ENCODE assay signal across 8 cellular contexts in genomic region chr9:121288874-121289553, GRCh38. TPM values are rescaled to one million over a fixed set of nuclear protein-coding genes. Genes with fewer than 3 reads are reported as not detected.
DNase-seq lines count a peak whose midpoint lies in the region; ATAC-seq, FAIRE-seq and TF ChIP-seq lines count a peak whose summit lies in the region.

No MANE protein-coding gene starts in this region.

- no peak overlapping the region for H2BK20ac ChIP-seq in H1 (ENCODE audit: low read length)

- H3K27ac Mint-ChIP-seq in mesothelial cell of epicardium, result peak overlapping the region; percentile 92

- ATAC-seq in HG02610 (IDR thresholded peaks at IDR 0.05; ENCODE audit: unreplicated experiment), result no peak

- intact Hi-C loops in uterus (cut with DNase I; ENCODE audit: low total_unique reads), result no loop called here

- H4K8ac ChIP-seq in H1 (ENCODE audit: extremely low read depth, insufficient read depth, low read length), result no peak overlapping the region

- no peaks in the 10 kb centered on the region for H3K9me3 Mint-ChIP-seq in mesothelial cell of epicardium

- H3K36me3 ChIP-seq in H1 (ENCODE audit: control insufficient read depth in 2 of 4, insufficient read depth in 4 of 4, low read length in 3 of 4), result no peaks in the 10 kb centered on the region
- no peaks in the 10 kb centered on the region for H3K36me3 ChIP-seq in uterus

- TF ChIP-seq CTCF in H1 (IDR thresholded peaks at IDR 0.05; ENCODE audit: control extremely low read depth in 1 of 3, insufficient read depth in 1 of 3, low read depth in 1 of 3, low read length in 3 of 3) (no peak), mesothelial cell of epicardium (IDR thresholded peaks at IDR 0.05; ENCODE audit: unreplicated experiment) (no peak), uterus (IDR thresholded peaks at IDR 0.05) (no peak)

- H3K23me2 ChIP-seq in H1 (ENCODE audit: low read depth, low read length), result no peaks in the 10 kb centered on the region; the same call in 1 of the 2 replicates

- no peak for TF ChIP-seq EP300 in H1 (IDR thresholded peaks at IDR 0.05; ENCODE audit: borderline replicate concordance in 1 of 2, low read depth in 2 of 2, low read length in 2 of 2)

- no peaks in the 10 kb centered on the region for H3K27me3 Mint-ChIP-seq in mesothelial cell of epicardium (ENCODE audit: low read depth)

- no peak overlapping the region for H3K23ac ChIP-seq in H1 (ENCODE audit: insufficient read length)

- no peak overlapping the region for H3K4ac ChIP-seq in H1 (replicated peaks; ENCODE audit: insufficient read length, low read depth, low read length)

- H2BK15ac ChIP-seq in H1 (ENCODE audit: low read length), result no peak overlapping the region

- H4K20me1 ChIP-seq in H1 (replicated peaks in 1 of 2; ENCODE audit: control insufficient read depth in 1 of 2, insufficient read depth in 2 of 2, low read length in 2 of 2), result peaks cover 3 to 20% of the 10 kb centered on the region in 2 experiments

- no peaks in the 10 kb centered on the region; the same call in 1 of the 2 replicates for H3K79me1 ChIP-seq in H1 (ENCODE audit: low read depth, low read length)

- H4K5ac ChIP-seq in H1 (ENCODE audit: insufficient read length, low read depth, low read length), result no peak overlapping the region

- peak overlapping the region; percentile 34; the same call in 1 of the 2 replicates for H2AK5ac ChIP-seq in H1 (ENCODE audit: low read depth, low read length)

- H3K4me3 ChIP-seq in H1 (ENCODE audit: extremely low read depth in 1 of 4, insufficient read depth in 2 of 4, low read depth in 3 of 4, low read length in 4 of 4) (peak overlapping the region in 3 of 4 experiments; percentile 8 to 30 (median 23); a peak in 5 of 8 replicates), uterus (no peak overlapping the region)

- WGBS in H1 (ENCODE audit: extremely low coverage in 1 of 2, insufficient coverage in 1 of 2, insufficient read length in 1 of 2, insufficient replicate concordance in 2 of 2, low coverage in 1 of 2, low lambda C conversion rate in 2 of 2, missing lambda C conversion rate in 1 of 2), 2 experiments, result 37% methylated on average over 9 of the region's 9 CpGs; no CpG with 5 or more reads in 1 of the 2 experiments

- peak; percentile 53 for DNase-seq in NCI-H2107 treated with DMSO at 0.1 percent for 48 hours (lab: John Stamatoyannopoulos, UW; ENCODE audit: unreplicated experiment)
- DNase-seq in NCI-H2107 (lab: John Stamatoyannopoulos, UW), result no peak
- DNase-seq in H1 (ENCODE audit: low read depth in 1 of 2, low spot score in 2 of 2), result peak in 1 of 2 experiments; percentile 67
- peak; percentile 43 to 71 for DNase-seq in mesothelial cell of epicardium (ENCODE audit: low spot score in 2 of 2, unreplicated experiment in 2 of 2)
- DNase-seq in uterus, result peak; percentile 89 to 93
- no peak for DNase-seq in RKO (ENCODE audit: low spot score)
- no peak for DNase-seq in activated gamma-delta T cell (lab: John Stamatoyannopoulos, UW)

- H2BK5ac ChIP-seq in H1 (ENCODE audit: low read depth, low read length), result no peak overlapping the region

- H4K91ac ChIP-seq in H1 (replicated peaks; ENCODE audit: insufficient read length, low read length), result peak overlapping the region; percentile 49

- H3K9ac ChIP-seq in H1 (replicated peaks in 1 of 4; ENCODE audit: extremely low read depth in 1 of 4, low read depth in 3 of 4, low read length in 3 of 4), result no peak overlapping the region

- H3K9me3 ChIP-seq in H1 (ENCODE audit: insufficient read depth in 2 of 2, low read depth in 1 of 2, low read length in 1 of 2) (no peaks in the 10 kb centered on the region), uterus (no peaks in the 10 kb centered on the region)

- no peak overlapping the region for H2BK120ac ChIP-seq in H1 (replicated peaks; ENCODE audit: low read depth, low read length)

- no peak for FAIRE-seq in H1 (lab: Jason Lieb, UNC)

- no peak overlapping the region for H2AFZ ChIP-seq in H1 (ENCODE audit: low read length)

- H3K27me3 ChIP-seq in H1 (replicated peaks in 1 of 4; ENCODE audit: control insufficient read depth in 3 of 4, extremely low read depth in 1 of 4, insufficient read depth in 3 of 4, low read length in 3 of 4), result peaks cover 7 to 39% (median 37%) of the 10 kb centered on the region in 4 experiments
- H3K27me3 ChIP-seq in uterus, result no peaks in the 10 kb centered on the region

- H3K4me2 ChIP-seq in H1 (ENCODE audit: insufficient read depth in 1 of 2, low read depth in 2 of 2, low read length in 2 of 2), result peak overlapping the region; percentile 52 to 61

- no peak overlapping the region for H3K56ac ChIP-seq in H1 (replicated peaks; ENCODE audit: insufficient read length, low read depth, low read length)

- no peak overlapping the region for H2BK12ac ChIP-seq in H1 (ENCODE audit: low read depth, low read length)

- no peak overlapping the region for H3K18ac ChIP-seq in H1 (ENCODE audit: extremely low read depth, low read length)

- POLR2A ChIA-PET in H1 (lab: Charles Lee; ENCODE audit: partially characterized antibody), result interaction anchor here (1.7 to 4.6 kb wide), 2 partner anchors 20 to 21 kb away, joined by 7 to 19 read pairs; partner anchors contain the start of gene GSN

- TF ChIP-seq POLR2A in H1 (IDR thresholded peaks at IDR 0.05; ENCODE audit: control extremely low read depth in 1 of 2, low read depth in 2 of 2, low read length in 2 of 2) (no peak), uterus (IDR thresholded peaks at IDR 0.05) (peak; percentile 19 to 48)

- H3K14ac ChIP-seq in H1 (ENCODE audit: insufficient read length), result no peak overlapping the region

- no peaks in the 10 kb centered on the region for H3K36me3 Mint-ChIP-seq in mesothelial cell of epicardium

- H3K4me1 Mint-ChIP-seq in mesothelial cell of epicardium, result peaks cover 53% of the 10 kb centered on the region

- H3K79me2 ChIP-seq in H1 (ENCODE audit: control insufficient read depth in 1 of 2, insufficient read depth in 2 of 2, low read length in 2 of 2), result no peaks in the 10 kb centered on the region

- peak overlapping the region; percentile 23 for H3K4me3 Mint-ChIP-seq in mesothelial cell of epicardium

- H3K27ac ChIP-seq in H1 (ENCODE audit: low read depth, low read length) (no peak overlapping the region), uterus (peak overlapping the region; percentile 97 to 100)

- CTCF ChIA-PET in H1 (lab: Charles Lee; ENCODE audit: partially characterized antibody), result interaction anchor here (0.6 to 4.0 kb wide), 13 partner anchors 8 to 1933 kb away, joined by 3 to 22 read pairs (median 5); no protein-coding TSS in a partner anchor

- TF ChIP-seq RAD21 in H1 (IDR thresholded peaks at IDR 0.05 in 1 of 2, conservative IDR thresholded peaks at IDR 0.05 in 1 of 2; ENCODE audit: low read depth in 2 of 2, low read length in 2 of 2), result no peak

- H3K4me1 ChIP-seq in H1 (replicated peaks in 1 of 4; ENCODE audit: control insufficient read depth in 3 of 4, insufficient read depth in 4 of 4, low read length in 3 of 4) (peaks cover 26 to 42% (median 30%) of the 10 kb centered on the region in 4 experiments), uterus (peaks cover 43 to 48% of the 10 kb centered on the region in 2 donors)

TF ChIP-seq in H1, 55 proteins besides CTCF, POLR2A, EP300 and RAD21 (continues in another document):
- TF ChIP-seq, protein P1, sequence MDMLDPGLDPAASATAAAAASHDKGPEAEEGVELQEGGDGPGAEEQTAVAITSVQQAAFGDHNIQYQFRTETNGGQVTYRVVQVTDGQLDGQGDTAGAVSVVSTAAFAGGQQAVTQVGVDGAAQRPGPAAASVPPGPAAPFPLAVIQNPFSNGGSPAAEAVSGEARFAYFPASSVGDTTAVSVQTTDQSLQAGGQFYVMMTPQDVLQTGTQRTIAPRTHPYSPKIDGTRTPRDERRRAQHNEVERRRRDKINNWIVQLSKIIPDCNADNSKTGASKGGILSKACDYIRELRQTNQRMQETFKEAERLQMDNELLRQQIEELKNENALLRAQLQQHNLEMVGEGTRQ (IDR thresholded peaks at IDR 0.05; ENCODE audit: low read length), result no peak
- TF ChIP-seq SP1 (IDR thresholded peaks at IDR 0.05; ENCODE audit: low read depth, low read length) (0 out of 2 replicates have a peak, but pooled peaks have one; percentile 41), ASH2L (IDR thresholded peaks at IDR 0.05; ENCODE audit: low read length) (peak; percentile 64), SIRT6 (IDR thresholded peaks at IDR 0.05; ENCODE audit: low read length) (no peak), SIN3A (conservative IDR thresholded peaks at IDR 0.05 in 1 of 2, IDR thresholded peaks at IDR 0.05 in 1 of 2; ENCODE audit: low read depth in 1 of 2, low read length in 2 of 2) (peak in 1 of 2 experiments; percentile 33; a peak in 1 of 4 replicates), TCF12 (IDR thresholded peaks at IDR 0.05; ENCODE audit: low read depth, low read length) (peak; percentile 94)

RNA-seq across cellular contexts. Expression of gene GSN, which starts 21.1 kb away (rescaled TPM):
- total RNA-seq in H1 (2021; fragmentation: NEBNext Ultra II Directional; extraction: Animal tissue kit (Norgen Biotek cat#: 25700)), result 49.7 and 52.3 TPM in 2 replicates
- polyA plus RNA-seq in H1 (2011; rRNA removed), result 94.5 and 107 TPM in 2 replicates
- 101 TPM for polyA plus RNA-seq in H1 (2011; cell fraction: cytosol; rRNA removed)
- 135 TPM for polyA plus RNA-seq in H1 (2011; cell fraction: nucleus; rRNA removed)
- 54.3 to 109 TPM (median 91.7 TPM) in 4 replicates for polyA plus RNA-seq in H1 (2012, experiment 1 of 2)
- polyA plus RNA-seq in H1 (2012, experiment 2 of 2), result 62.4 TPM
- polyA plus RNA-seq in H1 (2013, experiment 1 of 2), result 15.2 TPM
- 14.2 TPM for polyA plus RNA-seq in H1 (2013, experiment 2 of 2)
- polyA minus RNA-seq in H1 (2011; rRNA and poly(A)+ RNA removed), result 113 and 127 TPM in 2 replicates
- 70.7 TPM for polyA minus RNA-seq in H1 (2011; cell fraction: cytosol; rRNA and poly(A)+ RNA removed)
- 53.4 TPM for polyA minus RNA-seq in H1 (2011; cell fraction: nucleus; rRNA and poly(A)+ RNA removed)
- 106 to 114 TPM (median 109 TPM) in 3 replicates for total RNA-seq in mesothelial cell of epicardium
- total RNA-seq in uterus, result 1,000 to 10,000 TPM in 2 of 4 donors, 100 to 1,000 TPM in 2; 567 to 1,619 (median 884) TPM

Comparison
In these comparisons a context has a peak if more than half of its experiments do, and no peak if none do; other contexts are left out.
1. DNase-seq: peak in NCI-H2107 treated with DMSO at 0.1 percent for 48 hours (single experiment), mesothelial cell of epicardium (2 of 2) and uterus (2 of 2); none in NCI-H2107 (single experiment), RKO (single experiment) and activated gamma-delta T cell (single experiment).
2. H3K4me3 ChIP-seq: peak in H1 (3 of 4); none in uterus (0 of 2).
3. POLR2A ChIP-seq: peak in uterus (2 of 2); none in H1 (0 of 2).